Comparison of ENCODE assay signal across 9 cellular contexts in genomic region chr22:37281646-37282384, GRCh38. TPM values are rescaled to one million over a fixed set of nuclear protein-coding genes. Genes with fewer than 3 reads are reported as not detected.
DNase-seq lines count a peak whose midpoint lies in the region; ATAC-seq and TF ChIP-seq lines count a peak whose summit lies in the region.
"Had no signal": no experiment of that assay in that cellular context is flagged by ENCODE, and none has a peak within 500 bp of the region (broad histone marks: within the 10 kb centered on the region; RNA-seq: fewer than 3 reads in every experiment).

No MANE protein-coding gene starts in this region.

- H3K4me3 ChIP-seq in Peyer's patch: peak overlapping the region; percentile 49 to 57 (median 52)
- peak overlapping the region in 3 of 4 donors; percentile 47 for H3K4me3 ChIP-seq in stomach

- H3K36me3 ChIP-seq in Peyer's patch (no peaks in the 10 kb centered on the region), stomach (no peaks in the 10 kb centered on the region)

- no peak for TF ChIP-seq EP300 in stomach (IDR thresholded peaks at IDR 0.05)

- peaks cover 8% of the 10 kb centered on the region for H3K27me3 Mint-ChIP-seq in activated T-cell treated with anti-CD3 and anti-CD28 coated beads, Interleukin-2, amount 50 U/mL, for 72 hours (ENCODE audit: low read depth)
- H3K27me3 Mint-ChIP-seq in effector memory CD8-positive, alpha-beta T cell: no peaks in the 10 kb centered on the region

- peak; percentile 40 to 44 for ATAC-seq in activated T-cell treated with anti-CD3 and anti-CD28 coated beads, Interleukin-2, amount 50 U/mL, for 72 hours (replicated peaks in 1 of 2)
- ATAC-seq in effector memory CD8-positive, alpha-beta T cell (replicated peaks): no peak

- H3K27ac ChIP-seq in Peyer's patch: peak overlapping the region; percentile 69 to 86 (median 76)
- H3K27ac ChIP-seq in stomach: peak overlapping the region in 4 of 5 donors; percentile 55 to 85 (median 76)

- H3K4me1 Mint-ChIP-seq in activated T-cell treated with anti-CD3 and anti-CD28 coated beads, Interleukin-2, amount 50 U/mL, for 72 hours (ENCODE audit: low read depth): peaks cover 77% of the 10 kb centered on the region
- peaks cover 62 to 63% of the 10 kb centered on the region in 2 donors for H3K4me1 Mint-ChIP-seq in effector memory CD8-positive, alpha-beta T cell (ENCODE audit: low read depth in 2 of 2)

- peak overlapping the region; percentile 93 for H3K4me3 Mint-ChIP-seq in activated T-cell treated with anti-CD3 and anti-CD28 coated beads, Interleukin-2, amount 50 U/mL, for 72 hours
- H3K4me3 Mint-ChIP-seq in effector memory CD8-positive, alpha-beta T cell: peak overlapping the region; percentile 97 to 99

- no peak for DNase-seq in activated T-cell treated with anti-CD3 and anti-CD28 coated beads, Interleukin-2, amount 50 U/mL, for 72 hours
- no peak for DNase-seq in activated T-cell treated with anti-CD3 and anti-CD28 coated beads, Interleukin-2, amount 50 U/mL, for 1 hour
- DNase-seq in Peyer's patch: no peak
- no peak for DNase-seq in effector memory CD8-positive, alpha-beta T cell
- no peak for DNase-seq in stomach
- no peak for DNase-seq in GDM1 (lab: John Stamatoyannopoulos, UW)
- DNase-seq in EL: no peak
- no peak for DNase-seq in MV-4-11 (lab: John Stamatoyannopoulos, UW)
- DNase-seq: NCI-H146 had no signal

- H3K27ac Mint-ChIP-seq in activated T-cell treated with anti-CD3 and anti-CD28 coated beads, Interleukin-2, amount 50 U/mL, for 72 hours: peak overlapping the region; percentile 98
- H3K27ac Mint-ChIP-seq in effector memory CD8-positive, alpha-beta T cell: peak overlapping the region; percentile 96 to 97

- TF ChIP-seq CTCF in Peyer's patch (IDR thresholded peaks at IDR 0.05): no peak
- no peak for TF ChIP-seq CTCF in stomach (IDR thresholded peaks at IDR 0.05)

- TF ChIP-seq POLR2A in Peyer's patch (IDR thresholded peaks at IDR 0.05): no peak
- TF ChIP-seq POLR2A in stomach (IDR thresholded peaks at IDR 0.05): no peak

- intact Hi-C loops in stomach (cut with DNase I; ENCODE audit: low total_unique reads): no loop called here

- H3K27me3 ChIP-seq in Peyer's patch (no peaks in the 10 kb centered on the region), stomach (peaks cover 0 to 86% (median 22%) of the 10 kb centered on the region in 3 donors)

- peaks cover 6 to 13% of the 10 kb centered on the region in 2 donors for H3K36me3 Mint-ChIP-seq in activated T-cell treated with anti-CD3 and anti-CD28 coated beads, Interleukin-2, amount 50 U/mL, for 72 hours (ENCODE audit: insufficient read depth in 2 of 2)
- H3K36me3 Mint-ChIP-seq in effector memory CD8-positive, alpha-beta T cell (ENCODE audit: insufficient read depth): peaks cover 21% of the 10 kb centered on the region

- WGBS in stomach, 5 donors: 70 to 83% (median 76%) methylated on average over 12 of the region's 12 CpGs

- no peaks in the 10 kb centered on the region for H3K9me3 Mint-ChIP-seq in activated T-cell treated with anti-CD3 and anti-CD28 coated beads, Interleukin-2, amount 50 U/mL, for 72 hours
- no peaks in the 10 kb centered on the region for H3K9me3 Mint-ChIP-seq in effector memory CD8-positive, alpha-beta T cell

- no peaks in the 10 kb centered on the region for H3K9me3 ChIP-seq in Peyer's patch
- H3K9me3 ChIP-seq in stomach: peaks cover 0 to 3% (median 0%) of the 10 kb centered on the region in 4 donors

- peaks cover 0 to 8% (median 0%) of the 10 kb centered on the region in 4 donors for H3K4me1 ChIP-seq in Peyer's patch
- H3K4me1 ChIP-seq in stomach: peaks cover 0 to 13% (median 2%) of the 10 kb centered on the region in 4 donors

RNA-seq across cellular contexts. Expression of gene CYTH4, which starts 0.5 kb away (rescaled TPM):
- total RNA-seq in activated T-cell treated with anti-CD3 and anti-CD28 coated beads, Interleukin-2, amount 50 U/mL, for 72 hours: 10 to 100 TPM; 71.9 to 87.5 TPM
- total RNA-seq in Peyer's patch: 10 to 100 TPM; 13.5 to 75.9 (median 22.5) TPM
- total RNA-seq in stomach: 10 to 100 TPM in 2 of 5 donors, 1 to 10 TPM in 2, not detected in 1; 4.2 to 77.0 (median 12.5) TPM
- 1 to 10 TPM; 1.9 to 6.0 (median 5.0) TPM for polyA plus RNA-seq in stomach

RNA-seq across cellular contexts. Expression of gene RAC2, which starts 37.7 kb away (rescaled TPM):
- total RNA-seq in activated T-cell treated with anti-CD3 and anti-CD28 coated beads, Interleukin-2, amount 50 U/mL, for 72 hours: 100 to 1,000 TPM; 620 to 681 TPM
- 100 to 1,000 TPM in 1 of 4 donors, 10 to 100 TPM in 3; 10.0 to 124 (median 20.6) TPM for total RNA-seq in Peyer's patch
- total RNA-seq in stomach: 10 to 100 TPM in 3 of 5 donors, 1 to 10 TPM in 2; 1.8 to 50.4 (median 14.2) TPM
- polyA plus RNA-seq in stomach: 10 to 100 TPM; 17.6 to 23.8 (median 22.8) TPM

Comparison
In these comparisons a context has a peak if more than half of its experiments do, and no peak if none do; other contexts are left out.
1. RNA of gene RAC2, which starts 37.7 kb away (total RNA-seq): 620 to 681 TPM in activated T-cell treated with anti-CD3 and anti-CD28 coated beads, Interleukin-2, amount 50 U/mL, for 72 hours; 10.0 to 124 TPM in Peyer's patch and 1.8 to 50.4 TPM in stomach; every median in the first group is over 4 times any median in the second.